Comparison of ENCODE assay signal across 20 cellular contexts in the genomic region with DNA sequence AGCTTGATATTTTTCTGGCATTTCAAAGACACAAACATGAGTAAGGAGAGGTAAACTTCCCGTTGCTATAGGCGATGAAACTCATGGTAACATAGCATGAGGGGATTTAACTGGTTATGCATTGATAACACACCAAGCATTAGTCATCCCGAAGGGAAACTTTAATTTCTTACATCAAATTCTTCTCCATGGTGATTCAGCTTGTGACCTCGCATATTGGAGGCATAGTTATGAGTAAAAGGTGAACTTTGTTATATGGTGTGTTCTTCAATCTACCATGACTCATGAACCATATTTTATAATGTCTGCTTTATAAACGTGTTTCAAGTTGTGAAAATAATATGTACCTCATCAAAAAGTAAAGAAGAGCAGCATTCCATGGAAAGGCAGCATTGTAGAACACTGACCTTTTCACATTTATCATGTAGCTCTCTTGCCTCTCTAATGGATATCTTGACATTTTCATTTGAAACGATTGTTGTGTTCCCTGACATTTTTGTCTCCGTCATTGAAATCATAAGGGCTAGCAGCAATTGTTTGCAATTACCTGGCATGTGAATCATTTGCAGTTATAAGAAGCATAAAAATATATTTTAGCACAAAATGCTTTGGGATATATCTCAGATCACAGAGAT.
A peak's percentile ranks its signal among the peaks of the same experiment; 100 is the strongest.
DNase-seq lines count a peak whose midpoint lies in the region; ATAC-seq and TF ChIP-seq lines count a peak whose summit lies in the region.
"Had no signal": no experiment of that assay in that cellular context is flagged by ENCODE, and none has a peak within 500 bp of the region (broad histone marks: within the 10 kb centered on the region; RNA-seq: fewer than 3 reads in every experiment).

No MANE protein-coding gene starts in this region.

- no peaks in the 10 kb centered on the region for H3K27me3 Mint-ChIP-seq in activated CD4-positive, alpha-beta T cell treated with anti-CD3 and anti-CD28 coated beads for 36 hours
- H3K27me3 Mint-ChIP-seq: CD4-positive, alpha-beta memory T cell; dendritic cell treated with granulocyte-macrophage colony-stimulating factor and Interleukin-4, amounts not matched to agents 40 ng/mL and 50 ng/mL, for 4 days had no signal

- H3K36me3 ChIP-seq in adipocyte (ENCODE audit: control insufficient read depth, insufficient read depth, low read length, severe bottlenecking) (no peaks in the 10 kb centered on the region), smooth muscle cell (ENCODE audit: low read depth) (no peaks in the 10 kb centered on the region)
- H3K36me3 ChIP-seq: gastrocnemius medialis, neutrophil, Peyer's patch had no signal

- ATAC-seq in activated CD4-positive, alpha-beta T cell treated with anti-CD3 and anti-CD28 coated beads for 36 hours: peak; percentile 44
- ATAC-seq in GM18868 (IDR thresholded peaks at IDR 0.05; ENCODE audit: unreplicated experiment): no peak
- ATAC-seq in GM19455 (IDR thresholded peaks at IDR 0.05; ENCODE audit: unreplicated experiment): no peak
- ATAC-seq: gastrocnemius medialis had no signal

- H3K4me2 ChIP-seq in smooth muscle cell: no peak overlapping the region

- H3K27me3 ChIP-seq in adipocyte (replicated peaks; ENCODE audit: control insufficient read depth, insufficient read depth, low read length) (no peaks in the 10 kb centered on the region), smooth muscle cell (ENCODE audit: low read depth) (no peaks in the 10 kb centered on the region)
- H3K27me3 ChIP-seq: gastrocnemius medialis, neutrophil, Peyer's patch had no signal

- no peak for DNase-seq in activated CD4-positive, alpha-beta T cell treated with anti-CD3 and anti-CD28 coated beads for 36 hours
- DNase-seq in activated CD4-positive, alpha-beta T cell treated with anti-CD3 and anti-CD28 coated beads, Interleukin-2, amount 50 U/mL, for 4 hours: no peak
- peak; percentile 48 for DNase-seq in adipocyte (ENCODE audit: low read depth)
- peak; percentile 63 for DNase-seq in fibroblast of peridontal ligament (ENCODE audit: extremely low read depth)
- DNase-seq in smooth muscle cell (lab: John Stamatoyannopoulos, UW; ENCODE audit: unreplicated experiment): no peak
- DNase-seq in activated CD4-positive, alpha-beta T cell treated with anti-CD3 and anti-CD28 coated beads, Interleukin-2, amount 50 U/mL, for 48 hours: no peak
- DNase-seq: activated T-cell treated with anti-CD3 and anti-CD28 coated beads for 4 hours; CD4-positive, alpha-beta memory T cell; gastrocnemius medialis; KG1; NCI-H1417; NCI-H446; Peyer's patch; small intestine; stimulated activated naive CD4-positive, alpha-beta T cell had no signal

- H3K9ac ChIP-seq in adipocyte (ENCODE audit: low read length): no peak overlapping the region
- no peak overlapping the region for H3K9ac ChIP-seq in smooth muscle cell (ENCODE audit: low read depth)

- WGBS in smooth muscle cell (ENCODE audit: low lambda C conversion rate): 77% methylated on average over 7 of the region's 7 CpGs

- H3K9me3 Mint-ChIP-seq in activated CD4-positive, alpha-beta T cell treated with anti-CD3 and anti-CD28 coated beads for 36 hours (ENCODE audit: low read depth): peaks cover 3% of the 10 kb centered on the region

- H3K27ac ChIP-seq in smooth muscle cell (ENCODE audit: low read depth): peak overlapping the region; percentile 66
- H3K27ac ChIP-seq: gastrocnemius medialis, neutrophil, Peyer's patch had no signal

- H3K4me1 ChIP-seq in adipocyte (ENCODE audit: control insufficient read depth, insufficient read depth, low read length) (no peaks in the 10 kb centered on the region), smooth muscle cell (ENCODE audit: low read depth) (no peaks in the 10 kb centered on the region)
- H3K4me1 ChIP-seq: gastrocnemius medialis, Peyer's patch had no signal

- H3K4me3 Mint-ChIP-seq in activated CD4-positive, alpha-beta T cell treated with anti-CD3 and anti-CD28 coated beads for 36 hours: no peak overlapping the region
- H3K4me3 Mint-ChIP-seq: CD4-positive, alpha-beta memory T cell; dendritic cell treated with granulocyte-macrophage colony-stimulating factor and Interleukin-4, amounts not matched to agents 40 ng/mL and 50 ng/mL, for 4 days; mesothelial cell of epicardium had no signal

- H3K27ac Mint-ChIP-seq in activated CD4-positive, alpha-beta T cell treated with anti-CD3 and anti-CD28 coated beads for 36 hours: no peak overlapping the region
- H3K27ac Mint-ChIP-seq: CD4-positive, alpha-beta memory T cell; dendritic cell treated with granulocyte-macrophage colony-stimulating factor and Interleukin-4, amounts not matched to agents 40 ng/mL and 50 ng/mL, for 4 days; mesothelial cell of epicardium had no signal

- intact Hi-C loops in activated CD4-positive, alpha-beta T cell treated with anti-CD3 and anti-CD28 coated beads for 36 hours (cut with DNase I, micrococcal nuclease): no loop called here

- no peak overlapping the region for H2AFZ ChIP-seq in smooth muscle cell (ENCODE audit: low read depth)

- H3K36me3 Mint-ChIP-seq in activated CD4-positive, alpha-beta T cell treated with anti-CD3 and anti-CD28 coated beads for 36 hours (ENCODE audit: low read depth): no peaks in the 10 kb centered on the region
- H3K36me3 Mint-ChIP-seq: CD4-positive, alpha-beta memory T cell; mesothelial cell of epicardium had no signal

- H3K9me3 ChIP-seq in adipocyte (ENCODE audit: control insufficient read depth, low read length) (no peaks in the 10 kb centered on the region), smooth muscle cell (replicated peaks; ENCODE audit: low read depth) (no peaks in the 10 kb centered on the region)
- H3K9me3 ChIP-seq: gastrocnemius medialis, neutrophil, Peyer's patch had no signal

- no peak for TF ChIP-seq CTCF in smooth muscle cell (IDR thresholded peaks at IDR 0.05; ENCODE audit: borderline replicate concordance, insufficient read depth, poor library complexity, severe bottlenecking)

- CTCF ChIA-PET in activated CD4-positive, alpha-beta T cell treated with anti-CD3 and anti-CD28 coated beads for 36 hours (lab: Charles Lee): interaction anchor here (0.7 kb wide), 1 partner anchor 338 kb away, joined by 3 read pairs; no protein-coding TSS in a partner anchor

- H3K4me3 ChIP-seq in adipocyte (ENCODE audit: low read length): no peak overlapping the region
- no peak overlapping the region for H3K4me3 ChIP-seq in smooth muscle cell
- H3K4me3 ChIP-seq: gastrocnemius medialis, Peyer's patch had no signal

- no peaks in the 10 kb centered on the region for H3F3A ChIP-seq in smooth muscle cell (ENCODE audit: low read depth)

- no peaks in the 10 kb centered on the region for H4K20me1 ChIP-seq in smooth muscle cell (ENCODE audit: low read depth)

- H3K79me2 ChIP-seq in smooth muscle cell (ENCODE audit: low read depth): no peaks in the 10 kb centered on the region

- POLR2A ChIA-PET in activated CD4-positive, alpha-beta T cell treated with anti-CD3 and anti-CD28 coated beads for 36 hours (lab: Charles Lee): no interaction called here

- H3K4me1 Mint-ChIP-seq in activated CD4-positive, alpha-beta T cell treated with anti-CD3 and anti-CD28 coated beads for 36 hours: no peaks in the 10 kb centered on the region
- H3K4me1 Mint-ChIP-seq: CD4-positive, alpha-beta memory T cell; mesothelial cell of epicardium had no signal

Comparison
In these comparisons a context has a peak if more than half of its experiments do, and no peak if none do; other contexts are left out.
1. DNase-seq: peak in adipocyte (single experiment) and fibroblast of peridontal ligament (single experiment); none in activated CD4-positive, alpha-beta T cell treated with anti-CD3 and anti-CD28 coated beads for 36 hours (single experiment), activated CD4-positive, alpha-beta T cell treated with anti-CD3 and anti-CD28 coated beads, Interleukin-2, amount 50 U/mL, for 4 hours (0 of 2), smooth muscle cell (single experiment) and activated CD4-positive, alpha-beta T cell treated with anti-CD3 and anti-CD28 coated beads, Interleukin-2, amount 50 U/mL, for 48 hours (0 of 2).